ENCODE assay signal across 29 cellular contexts in genomic region chr22:27588915-27589314, GRCh38.
"Had no signal": no experiment of that assay in that cellular context is flagged by ENCODE, and none has a peak within 500 bp of the region (broad histone marks: within the 10 kb centered on the region; RNA-seq: fewer than 3 reads in every experiment).

No MANE protein-coding gene starts in this region.

- H3K36me3 ChIP-seq: esophagus muscularis mucosa, heart right ventricle, left lung, prostate gland, right atrium auricular region, sigmoid colon, stomach, thyroid gland had no signal

- H3K9me3 ChIP-seq: esophagus muscularis mucosa, left lung, mucosa of descending colon, prostate gland, right atrium auricular region, sigmoid colon, stomach, thyroid gland had no signal

- H3K9me3 Mint-ChIP-seq: natural killer cell treated with Interleukin-12 subunit alpha and Interleukin-12 subunit beta and Interleukin-15 and Interleukin-18, amount 100 ng/mL, for 72 hours; stimulated activated effector memory CD8-positive, alpha-beta T cell treated with anti-CD3 and anti-CD28 coated beads, Interleukin-12 subunit alpha, Interleukin-12 subunit beta, amount 100 ng/mL, for 72 hours; type B pancreatic cell had no signal

- H3K9ac ChIP-seq: parathyroid adenoma had no signal

- H3K4me3 ChIP-seq: coronary artery, esophagus muscularis mucosa, heart right ventricle, left lung, mucosa of descending colon, prostate gland, right atrium auricular region, sigmoid colon, stomach, thyroid gland had no signal

- ATAC-seq: heart right ventricle; left cardiac atrium; left lung; mucosa of descending colon; natural killer cell treated with Interleukin-12 subunit alpha and Interleukin-12 subunit beta and Interleukin-15 and Interleukin-18, amount 100 ng/mL, for 72 hours; stimulated activated effector memory CD8-positive, alpha-beta T cell treated with anti-CD3 and anti-CD28 coated beads, Interleukin-12 subunit alpha, Interleukin-12 subunit beta, amount 100 ng/mL, for 72 hours had no signal

- H3K4me1 ChIP-seq: left lung, parathyroid adenoma, prostate gland, sigmoid colon had no signal

- H3K27ac ChIP-seq: coronary artery, esophagus muscularis mucosa, heart right ventricle, left lung, parathyroid adenoma, prostate gland, right atrium auricular region, sigmoid colon, stomach, thyroid gland had no signal

- FAIRE-seq: endothelial cell of umbilical vein, islet of Langerhans had no signal

- H3K4me1 Mint-ChIP-seq: mesothelial cell of epicardium; naive B cell; stimulated activated effector memory CD8-positive, alpha-beta T cell treated with anti-CD3 and anti-CD28 coated beads, Interleukin-12 subunit alpha, Interleukin-12 subunit beta, amount 100 ng/mL, for 72 hours had no signal

- H3K27ac Mint-ChIP-seq: mesothelial cell of epicardium; naive B cell; natural killer cell treated with Interleukin-12 subunit alpha and Interleukin-12 subunit beta and Interleukin-15 and Interleukin-18, amount 100 ng/mL, for 72 hours; stimulated activated effector memory CD8-positive, alpha-beta T cell treated with anti-CD3 and anti-CD28 coated beads, Interleukin-12 subunit alpha, Interleukin-12 subunit beta, amount 100 ng/mL, for 72 hours; type B pancreatic cell had no signal

- H3K79me2 ChIP-seq: parathyroid adenoma had no signal

- H2AFZ ChIP-seq: parathyroid adenoma had no signal

- H3K36me3 Mint-ChIP-seq: mesothelial cell of epicardium; naive B cell; natural killer cell treated with Interleukin-12 subunit alpha and Interleukin-12 subunit beta and Interleukin-15 and Interleukin-18, amount 100 ng/mL, for 72 hours; stimulated activated effector memory CD8-positive, alpha-beta T cell treated with anti-CD3 and anti-CD28 coated beads, Interleukin-12 subunit alpha, Interleukin-12 subunit beta, amount 100 ng/mL, for 72 hours; type B pancreatic cell had no signal

- H3K4me3 Mint-ChIP-seq: mesothelial cell of epicardium; natural killer cell treated with Interleukin-12 subunit alpha and Interleukin-12 subunit beta and Interleukin-15 and Interleukin-18, amount 100 ng/mL, for 72 hours; neural crest cell; stimulated activated effector memory CD8-positive, alpha-beta T cell treated with anti-CD3 and anti-CD28 coated beads, Interleukin-12 subunit alpha, Interleukin-12 subunit beta, amount 100 ng/mL, for 72 hours; type B pancreatic cell had no signal

- H3K27me3 Mint-ChIP-seq: naive B cell had no signal

- H3K27me3 ChIP-seq: left lung, right atrium auricular region, sigmoid colon, stomach, thyroid gland had no signal

- DNase-seq: dermis blood vessel endothelial cell; effector memory CD4-positive, alpha-beta T cell; foreskin melanocyte; glutamatergic neuron; heart right ventricle; hippocampal formation; left cardiac atrium; left lung; mesenchymal stem cell; mucosa of descending colon; naive B cell; sigmoid colon; stimulated activated CD4-positive, alpha-beta T cell treated with anti-CD3 and anti-CD28 coated beads, Interleukin-2, amount 100 ng/mL, for 24 hours; stimulated activated CD4-positive, alpha-beta T cell treated with anti-CD3 and anti-CD28 coated beads, Interleukin-4, amount 100 ng/mL, for 24 hours; stimulated activated naive CD4-positive, alpha-beta T cell treated with Interleukin-2 at 50 U/mL for 16 hours; thyroid gland had no signal
